In the genomic region with DNA sequence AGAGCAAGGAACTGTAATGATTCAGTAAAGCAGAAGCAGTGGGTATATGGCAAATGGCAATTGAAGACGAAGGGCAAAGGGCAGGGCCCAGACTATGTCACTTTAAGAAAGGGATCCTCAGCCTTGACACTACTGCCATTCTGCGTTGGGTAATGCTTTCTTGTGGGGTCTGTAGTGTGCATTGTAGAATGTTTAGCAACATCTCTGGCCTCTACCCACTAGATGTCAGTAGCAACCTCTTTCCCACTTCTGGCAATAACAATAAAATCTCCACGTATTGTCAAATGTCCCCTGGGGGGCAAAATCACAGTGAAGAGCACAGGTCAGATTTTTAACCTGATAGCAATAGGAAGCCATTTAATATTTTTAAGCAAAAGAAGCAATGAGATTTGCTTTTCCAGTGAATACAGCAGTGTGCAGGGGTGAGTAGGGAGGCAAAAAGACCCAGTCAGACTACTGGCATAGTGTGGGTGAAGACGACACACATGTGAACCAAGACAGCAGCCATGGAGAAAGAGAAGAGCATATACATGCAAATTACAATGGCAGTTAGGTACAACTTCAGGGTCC, we compare ENCODE assay signal across 8 cellular contexts.
A peak's percentile ranks its signal among the peaks of the same experiment; 100 is the strongest.
DNase-seq lines count a peak whose midpoint lies in the region; ATAC-seq, FAIRE-seq and TF ChIP-seq lines count a peak whose summit lies in the region.

No MANE protein-coding gene starts in this region.

- H4K20me1 ChIP-seq in Loucy (ENCODE audit: insufficient read depth, low read length, poor library complexity, severe bottlenecking), result no peaks in the 10 kb centered on the region

- no peak overlapping the region for H3K27ac ChIP-seq in suprapubic skin

- H3K9ac ChIP-seq in Loucy (ENCODE audit: low read depth, low read length, poor library complexity, severe bottlenecking), result peak overlapping the region; percentile 27

- H3K4me2 ChIP-seq in Loucy (ENCODE audit: low read depth, low read length, poor library complexity, severe bottlenecking), result no peak overlapping the region

- H3K36me3 ChIP-seq in Loucy (ENCODE audit: insufficient read depth, low read length), result peaks cover 8% of the 10 kb centered on the region
- H3K36me3 ChIP-seq in bronchial epithelial cell (ENCODE audit: control insufficient read depth, insufficient read depth, low read length), result peaks cover 1% of the 10 kb centered on the region
- H3K36me3 ChIP-seq in suprapubic skin, result peaks cover 19% of the 10 kb centered on the region

- H2AFZ ChIP-seq in Loucy (ENCODE audit: low read length), result no peak overlapping the region

- H3K4me1 ChIP-seq in Loucy (ENCODE audit: insufficient read depth, low read length, poor library complexity, severe bottlenecking) (peaks cover 21% of the 10 kb centered on the region), suprapubic skin (no peaks in the 10 kb centered on the region)

- no peak for TF ChIP-seq POLR2A in suprapubic skin (IDR thresholded peaks at IDR 0.05)

- H3K79me2 ChIP-seq in Loucy (ENCODE audit: insufficient read depth, low read length), result no peaks in the 10 kb centered on the region

- H3K9me2 ChIP-seq in Loucy (replicated peaks; ENCODE audit: low read depth, low read length), result no peaks in the 10 kb centered on the region

- H3K27me3 ChIP-seq in Loucy (ENCODE audit: insufficient read depth, low read length, poor library complexity, severe bottlenecking) (no peaks in the 10 kb centered on the region), bronchial epithelial cell (ENCODE audit: control insufficient read depth, insufficient read depth, low read length) (no peaks in the 10 kb centered on the region), suprapubic skin (no peaks in the 10 kb centered on the region)

- 77% methylated on average over 4 of the region's 4 CpGs for WGBS in suprapubic skin

- no peak for ATAC-seq in HG02642 (IDR thresholded peaks at IDR 0.05; ENCODE audit: poor library complexity, unreplicated experiment)
- no peak for ATAC-seq in GM18517 (IDR thresholded peaks at IDR 0.05; ENCODE audit: unreplicated experiment)

- DNase-seq in EL, result peak; percentile 47
- no peak for DNase-seq in bronchial epithelial cell (ENCODE audit: low read depth)
- peak; percentile 32 for DNase-seq in myocyte (ENCODE audit: low read depth)
- no peak for DNase-seq in suprapubic skin (ENCODE audit: low spot score in 2 of 2)
- DNase-seq in GM19239 (ENCODE audit: insufficient read length, low spot score), result no peak

- no peak for TF ChIP-seq EP300 in suprapubic skin (IDR thresholded peaks at IDR 0.05)

- TF ChIP-seq CTCF in Loucy (conservative IDR thresholded peaks at IDR 0.05; ENCODE audit: low read length) (peak; percentile 87), bronchial epithelial cell (IDR thresholded peaks at IDR 0.05; ENCODE audit: insufficient read depth, low read length, severe bottlenecking) (peak; percentile 18), suprapubic skin (IDR thresholded peaks at IDR 0.05) (no peak)

- H3K4me3 ChIP-seq in Loucy (ENCODE audit: low read length, poor library complexity, severe bottlenecking) (no peak overlapping the region), bronchial epithelial cell (ENCODE audit: low read depth, low read length) (no peak overlapping the region), suprapubic skin (no peak overlapping the region)

- FAIRE-seq in bronchial epithelial cell (lab: Jason Lieb, UNC) (peak; percentile 60), GM19239 (lab: Jason Lieb, UNC) (no peak)

- H3K9me3 ChIP-seq in Loucy (ENCODE audit: insufficient read depth, low read depth, low read length) (peaks cover under 1% of the 10 kb centered on the region; the same call in 1 of the 2 replicates), suprapubic skin (no peaks in the 10 kb centered on the region)

- H3F3A ChIP-seq in Loucy (ENCODE audit: low read depth), result no peaks in the 10 kb centered on the region

Comparison
In these comparisons a context has a peak if more than half of its experiments do, and no peak if none do; other contexts are left out.
1. DNase-seq: peak in EL (single experiment) and myocyte (single experiment); none in bronchial epithelial cell (single experiment), suprapubic skin (0 of 2) and GM19239 (single experiment).
2. CTCF ChIP-seq: peak in Loucy (single experiment) and bronchial epithelial cell (single experiment); none in suprapubic skin (0 of 2).